ENCODE assay signal across 2 cellular contexts in the genomic region with DNA sequence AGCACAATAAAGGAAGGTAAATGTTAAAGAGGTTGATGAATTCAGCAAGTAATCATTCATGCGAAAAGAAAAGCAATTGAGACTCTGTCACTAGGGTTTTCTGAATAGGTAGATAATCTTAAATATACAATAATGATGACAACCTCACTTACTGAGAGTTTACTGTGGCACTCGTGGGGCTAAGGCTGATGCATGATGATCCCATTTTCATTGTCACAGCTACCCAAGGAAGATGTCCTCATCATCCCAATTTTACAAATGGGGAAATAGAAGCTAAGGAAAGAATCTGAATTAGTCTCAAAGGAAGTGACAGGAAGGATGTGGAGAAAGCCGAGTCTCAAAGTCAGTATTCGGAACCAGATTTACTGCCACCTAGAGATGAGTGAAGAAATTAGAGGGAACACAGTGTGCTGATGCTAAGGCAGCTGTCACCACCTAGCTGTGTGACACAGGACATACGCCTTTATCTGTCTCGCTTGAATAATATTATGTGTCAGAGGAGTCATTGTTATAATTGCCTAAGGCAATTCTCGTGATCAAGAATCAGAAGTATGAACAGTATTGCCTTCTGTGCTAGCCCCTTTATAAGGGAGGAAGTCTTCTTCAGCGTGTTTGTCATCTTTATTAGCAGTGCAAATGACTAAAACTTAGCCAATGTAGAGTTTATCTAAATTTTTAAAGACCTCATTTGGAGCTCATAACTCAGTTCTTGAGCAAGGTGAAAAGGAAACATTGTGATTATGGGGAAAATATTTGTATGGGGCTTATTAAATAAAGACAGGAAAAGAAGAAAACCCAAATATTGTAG.
TF ChIP-seq lines count a peak whose summit lies in the region.

No MANE protein-coding gene starts in this region.

TF ChIP-seq in SK-N-SH, 30 proteins besides CTCF, POLR2A, EP300 and RAD21 (continued from another document):
- TF ChIP-seq SIN3A (IDR thresholded peaks at IDR 0.05; ENCODE audit: borderline replicate concordance, low read depth, low read length) (no peak), GATA2 (CRISPR knock-in tag; IDR thresholded peaks at IDR 0.05) (0 out of 2 replicates have a peak, but pooled peaks have one; percentile 20), NRF1 (IDR thresholded peaks at IDR 0.05; ENCODE audit: low read depth, low read length) (no peak), RFX5 (IDR thresholded peaks at IDR 0.05; ENCODE audit: low read length) (0 out of 2 replicates have a peak, but pooled peaks have one; percentile 9), MXI1 (IDR thresholded peaks at IDR 0.05; ENCODE audit: low read depth, low read length) (no peak), TAF1 (IDR thresholded peaks at IDR 0.05; ENCODE audit: borderline replicate concordance, low read depth, low read length) (no peak), RCOR1 (IDR thresholded peaks at IDR 0.05; ENCODE audit: low read length) (no peak), TCF12 (IDR thresholded peaks at IDR 0.05) (peak; percentile 54; the same call in 1 of the 2 replicates)

TF ChIP-seq in K562, 482 proteins besides CTCF, POLR2A, EP300 and RAD21 (continued from another document and continues in another):
- TF ChIP-seq, protein P1, sequence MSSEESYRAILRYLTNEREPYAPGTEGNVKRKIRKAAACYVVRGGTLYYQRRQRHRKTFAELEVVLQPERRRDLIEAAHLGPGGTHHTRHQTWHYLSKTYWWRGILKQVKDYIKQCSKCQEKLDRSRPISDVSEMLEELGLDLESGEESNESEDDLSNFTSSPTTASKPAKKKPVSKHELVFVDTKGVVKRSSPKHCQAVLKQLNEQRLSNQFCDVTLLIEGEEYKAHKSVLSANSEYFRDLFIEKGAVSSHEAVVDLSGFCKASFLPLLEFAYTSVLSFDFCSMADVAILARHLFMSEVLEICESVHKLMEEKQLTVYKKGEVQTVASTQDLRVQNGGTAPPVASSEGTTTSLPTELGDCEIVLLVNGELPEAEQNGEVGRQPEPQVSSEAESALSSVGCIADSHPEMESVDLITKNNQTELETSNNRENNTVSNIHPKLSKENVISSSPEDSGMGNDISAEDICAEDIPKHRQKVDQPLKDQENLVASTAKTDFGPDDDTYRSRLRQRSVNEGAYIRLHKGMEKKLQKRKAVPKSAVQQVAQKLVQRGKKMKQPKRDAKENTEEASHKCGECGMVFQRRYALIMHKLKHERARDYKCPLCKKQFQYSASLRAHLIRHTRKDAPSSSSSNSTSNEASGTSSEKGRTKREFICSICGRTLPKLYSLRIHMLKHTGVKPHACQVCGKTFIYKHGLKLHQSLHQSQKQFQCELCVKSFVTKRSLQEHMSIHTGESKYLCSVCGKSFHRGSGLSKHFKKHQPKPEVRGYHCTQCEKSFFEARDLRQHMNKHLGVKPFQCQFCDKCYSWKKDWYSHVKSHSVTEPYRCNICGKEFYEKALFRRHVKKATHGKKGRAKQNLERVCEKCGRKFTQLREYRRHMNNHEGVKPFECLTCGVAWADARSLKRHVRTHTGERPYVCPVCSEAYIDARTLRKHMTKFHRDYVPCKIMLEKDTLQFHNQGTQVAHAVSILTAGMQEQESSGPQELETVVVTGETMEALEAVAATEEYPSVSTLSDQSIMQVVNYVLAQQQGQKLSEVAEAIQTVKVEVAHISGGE (CRISPR knock-in tag; IDR thresholded peaks at IDR 0.05), result no peak
- TF ChIP-seq TAF1 (IDR thresholded peaks at IDR 0.05; ENCODE audit: control insufficient read depth, extremely low read depth, insufficient read depth, low read length, severe bottlenecking), result no peak
- no peak for TF ChIP-seq FOXP1 (CRISPR knock-in tag; IDR thresholded peaks at IDR 0.05)
- TF ChIP-seq, protein P2, sequence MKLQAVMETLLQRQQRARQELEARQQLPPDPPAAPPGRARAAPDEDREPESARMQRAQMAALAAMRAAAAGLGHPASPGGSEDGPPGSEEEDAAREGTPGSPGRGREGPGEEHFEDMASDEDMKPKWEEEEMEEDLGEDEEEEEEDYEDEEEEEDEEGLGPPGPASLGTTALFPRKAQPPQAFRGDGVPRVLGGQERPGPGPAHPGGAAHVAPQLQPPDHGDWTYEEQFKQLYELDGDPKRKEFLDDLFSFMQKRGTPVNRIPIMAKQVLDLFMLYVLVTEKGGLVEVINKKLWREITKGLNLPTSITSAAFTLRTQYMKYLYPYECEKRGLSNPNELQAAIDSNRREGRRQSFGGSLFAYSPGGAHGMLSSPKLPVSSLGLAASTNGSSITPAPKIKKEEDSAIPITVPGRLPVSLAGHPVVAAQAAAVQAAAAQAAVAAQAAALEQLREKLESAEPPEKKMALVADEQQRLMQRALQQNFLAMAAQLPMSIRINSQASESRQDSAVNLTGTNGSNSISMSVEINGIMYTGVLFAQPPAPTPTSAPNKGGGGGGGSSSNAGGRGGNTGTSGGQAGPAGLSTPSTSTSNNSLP (IDR thresholded peaks at IDR 0.05; ENCODE audit: borderline replicate concordance, low read depth, low read length), result 0 out of 2 replicates have a peak, but pooled peaks have one; percentile 42
- peak; percentile 22; the same call in 1 of the 2 replicates for TF ChIP-seq KLF16 (IDR thresholded peaks at IDR 0.05)
- TF ChIP-seq TBL1XR1 (IDR thresholded peaks at IDR 0.05; ENCODE audit: low read length in 2 of 2), result no peak
- no peak for TF ChIP-seq TAF15 (IDR thresholded peaks at IDR 0.05; ENCODE audit: low read depth, low read length)
- TF ChIP-seq, protein P3, sequence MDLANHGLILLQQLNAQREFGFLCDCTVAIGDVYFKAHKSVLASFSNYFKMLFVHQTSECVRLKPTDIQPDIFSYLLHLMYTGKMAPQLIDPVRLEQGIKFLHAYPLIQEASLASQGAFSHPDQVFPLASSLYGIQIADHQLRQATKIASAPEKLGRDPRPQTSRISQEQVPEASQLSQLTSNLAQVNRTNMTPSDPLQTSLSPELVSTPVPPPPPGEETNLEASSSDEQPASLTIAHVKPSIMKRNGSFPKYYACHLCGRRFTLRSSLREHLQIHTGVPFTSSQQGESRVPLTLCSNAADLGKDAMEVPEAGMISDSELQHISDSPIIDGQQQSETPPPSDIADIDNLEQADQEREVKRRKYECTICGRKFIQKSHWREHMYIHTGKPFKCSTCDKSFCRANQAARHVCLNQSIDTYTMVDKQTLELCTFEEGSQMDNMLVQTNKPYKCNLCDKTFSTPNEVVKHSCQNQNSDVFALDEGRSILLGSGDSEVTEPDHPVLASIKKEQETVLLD (IDR thresholded peaks at IDR 0.05), result no peak
- peak; percentile 68; the same call in 1 of the 2 replicates for TF ChIP-seq SMC3 (conservative IDR thresholded peaks at IDR 0.05; ENCODE audit: insufficient read depth, low read depth, low read length)
- TF ChIP-seq, protein P4, sequence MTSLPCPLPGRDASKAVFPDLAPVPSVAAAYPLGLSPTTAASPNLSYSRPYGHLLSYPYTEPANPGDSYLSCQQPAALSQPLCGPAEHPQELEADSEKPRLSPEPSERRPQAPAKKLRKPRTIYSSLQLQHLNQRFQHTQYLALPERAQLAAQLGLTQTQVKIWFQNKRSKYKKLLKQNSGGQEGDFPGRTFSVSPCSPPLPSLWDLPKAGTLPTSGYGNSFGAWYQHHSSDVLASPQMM (CRISPR knock-in tag; IDR thresholded peaks at IDR 0.05), result no peak
- TF ChIP-seq JUND (IDR thresholded peaks at IDR 0.05; ENCODE audit: borderline replicate concordance, low read depth, low read length), result peak; percentile 40; the same call in 1 of the 2 replicates
- TF ChIP-seq JUND (tag; IDR thresholded peaks at IDR 0.05; ENCODE audit: borderline replicate concordance, low read depth, low read length), result no peak; the same call in 2 of the 3 replicates
- TF ChIP-seq SUPT5H (IDR thresholded peaks at IDR 0.05), result no peak
- TF ChIP-seq, protein P5, sequence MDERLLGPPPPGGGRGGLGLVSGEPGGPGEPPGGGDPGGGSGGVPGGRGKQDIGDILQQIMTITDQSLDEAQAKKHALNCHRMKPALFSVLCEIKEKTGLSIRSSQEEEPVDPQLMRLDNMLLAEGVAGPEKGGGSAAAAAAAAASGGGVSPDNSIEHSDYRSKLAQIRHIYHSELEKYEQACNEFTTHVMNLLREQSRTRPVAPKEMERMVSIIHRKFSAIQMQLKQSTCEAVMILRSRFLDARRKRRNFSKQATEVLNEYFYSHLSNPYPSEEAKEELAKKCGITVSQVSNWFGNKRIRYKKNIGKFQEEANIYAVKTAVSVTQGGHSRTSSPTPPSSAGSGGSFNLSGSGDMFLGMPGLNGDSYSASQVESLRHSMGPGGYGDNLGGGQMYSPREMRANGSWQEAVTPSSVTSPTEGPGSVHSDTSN (CRISPR knock-in tag; IDR thresholded peaks at IDR 0.05; ENCODE audit: low read depth), result no peak
- TF ChIP-seq, protein P5 (tag; conservative IDR thresholded peaks at IDR 0.05; ENCODE audit: low read depth), result peak; percentile 65
- no peak for TF ChIP-seq GATAD2A (IDR thresholded peaks at IDR 0.05)
- peak in 1 of 2 experiments; percentile 32; a peak in 1 of 4 replicates for TF ChIP-seq RCOR1 (IDR thresholded peaks at IDR 0.05; ENCODE audit: borderline replicate concordance in 1 of 2, low read depth in 2 of 2, low read length in 2 of 2)
- TF ChIP-seq, protein P6, sequence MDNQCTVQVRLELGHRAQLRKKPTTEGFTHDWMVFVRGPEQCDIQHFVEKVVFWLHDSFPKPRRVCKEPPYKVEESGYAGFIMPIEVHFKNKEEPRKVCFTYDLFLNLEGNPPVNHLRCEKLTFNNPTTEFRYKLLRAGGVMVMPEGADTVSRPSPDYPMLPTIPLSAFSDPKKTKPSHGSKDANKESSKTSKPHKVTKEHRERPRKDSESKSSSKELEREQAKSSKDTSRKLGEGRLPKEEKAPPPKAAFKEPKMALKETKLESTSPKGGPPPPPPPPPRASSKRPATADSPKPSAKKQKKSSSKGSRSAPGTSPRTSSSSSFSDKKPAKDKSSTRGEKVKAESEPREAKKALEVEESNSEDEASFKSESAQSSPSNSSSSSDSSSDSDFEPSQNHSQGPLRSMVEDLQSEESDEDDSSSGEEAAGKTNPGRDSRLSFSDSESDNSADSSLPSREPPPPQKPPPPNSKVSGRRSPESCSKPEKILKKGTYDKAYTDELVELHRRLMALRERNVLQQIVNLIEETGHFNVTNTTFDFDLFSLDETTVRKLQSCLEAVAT (IDR thresholded peaks at IDR 0.05), result peak in 1 of 2 experiments; percentile 33; a peak in 1 of 4 replicates
- no peak for TF ChIP-seq IRF2 (CRISPR knock-in tag; IDR thresholded peaks at IDR 0.05)
- 0 out of 2 replicates have a peak, but pooled peaks have one; percentile 33 for TF ChIP-seq CREM (IDR thresholded peaks at IDR 0.05; ENCODE audit: low read depth)
- TF ChIP-seq PRMT5 (CRISPR knock-in tag; IDR thresholded peaks at IDR 0.05), result no peak
- TF ChIP-seq ETV1 (tag; conservative IDR thresholded peaks at IDR 0.05; ENCODE audit: low read depth), result peak; percentile 50
- no peak for TF ChIP-seq SMARCA5 (IDR thresholded peaks at IDR 0.05)
- TF ChIP-seq, protein P7, sequence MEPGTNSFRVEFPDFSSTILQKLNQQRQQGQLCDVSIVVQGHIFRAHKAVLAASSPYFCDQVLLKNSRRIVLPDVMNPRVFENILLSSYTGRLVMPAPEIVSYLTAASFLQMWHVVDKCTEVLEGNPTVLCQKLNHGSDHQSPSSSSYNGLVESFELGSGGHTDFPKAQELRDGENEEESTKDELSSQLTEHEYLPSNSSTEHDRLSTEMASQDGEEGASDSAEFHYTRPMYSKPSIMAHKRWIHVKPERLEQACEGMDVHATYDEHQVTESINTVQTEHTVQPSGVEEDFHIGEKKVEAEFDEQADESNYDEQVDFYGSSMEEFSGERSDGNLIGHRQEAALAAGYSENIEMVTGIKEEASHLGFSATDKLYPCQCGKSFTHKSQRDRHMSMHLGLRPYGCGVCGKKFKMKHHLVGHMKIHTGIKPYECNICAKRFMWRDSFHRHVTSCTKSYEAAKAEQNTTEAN (CRISPR knock-in tag; IDR thresholded peaks at IDR 0.05), result no peak
- peak; percentile 25; the same call in 1 of the 2 replicates for TF ChIP-seq CTBP1 (IDR thresholded peaks at IDR 0.05; ENCODE audit: borderline replicate concordance)
- TF ChIP-seq HDAC8 (tag; IDR thresholded peaks at IDR 0.05), result no peak
- TF ChIP-seq, protein P8, sequence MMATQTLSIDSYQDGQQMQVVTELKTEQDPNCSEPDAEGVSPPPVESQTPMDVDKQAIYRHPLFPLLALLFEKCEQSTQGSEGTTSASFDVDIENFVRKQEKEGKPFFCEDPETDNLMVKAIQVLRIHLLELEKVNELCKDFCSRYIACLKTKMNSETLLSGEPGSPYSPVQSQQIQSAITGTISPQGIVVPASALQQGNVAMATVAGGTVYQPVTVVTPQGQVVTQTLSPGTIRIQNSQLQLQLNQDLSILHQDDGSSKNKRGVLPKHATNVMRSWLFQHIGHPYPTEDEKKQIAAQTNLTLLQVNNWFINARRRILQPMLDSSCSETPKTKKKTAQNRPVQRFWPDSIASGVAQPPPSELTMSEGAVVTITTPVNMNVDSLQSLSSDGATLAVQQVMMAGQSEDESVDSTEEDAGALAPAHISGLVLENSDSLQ (IDR thresholded peaks at IDR 0.05), result peak; percentile 16; the same call in 1 of the 2 replicates
- TF ChIP-seq ZNF232 (CRISPR knock-in tag; IDR thresholded peaks at IDR 0.05), result no peak
- TF ChIP-seq, protein P9, sequence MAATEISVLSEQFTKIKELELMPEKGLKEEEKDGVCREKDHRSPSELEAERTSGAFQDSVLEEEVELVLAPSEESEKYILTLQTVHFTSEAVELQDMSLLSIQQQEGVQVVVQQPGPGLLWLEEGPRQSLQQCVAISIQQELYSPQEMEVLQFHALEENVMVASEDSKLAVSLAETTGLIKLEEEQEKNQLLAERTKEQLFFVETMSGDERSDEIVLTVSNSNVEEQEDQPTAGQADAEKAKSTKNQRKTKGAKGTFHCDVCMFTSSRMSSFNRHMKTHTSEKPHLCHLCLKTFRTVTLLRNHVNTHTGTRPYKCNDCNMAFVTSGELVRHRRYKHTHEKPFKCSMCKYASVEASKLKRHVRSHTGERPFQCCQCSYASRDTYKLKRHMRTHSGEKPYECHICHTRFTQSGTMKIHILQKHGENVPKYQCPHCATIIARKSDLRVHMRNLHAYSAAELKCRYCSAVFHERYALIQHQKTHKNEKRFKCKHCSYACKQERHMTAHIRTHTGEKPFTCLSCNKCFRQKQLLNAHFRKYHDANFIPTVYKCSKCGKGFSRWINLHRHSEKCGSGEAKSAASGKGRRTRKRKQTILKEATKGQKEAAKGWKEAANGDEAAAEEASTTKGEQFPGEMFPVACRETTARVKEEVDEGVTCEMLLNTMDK (IDR thresholded peaks at IDR 0.05; ENCODE audit: borderline replicate concordance, insufficient read depth, low read depth, low read length, poor library complexity, severe bottlenecking), result peak; percentile 23
- TF ChIP-seq RB1 (IDR thresholded peaks at IDR 0.05; ENCODE audit: low read depth), result peak; percentile 24; the same call in 1 of the 2 replicates
- TF ChIP-seq MEIS2 (IDR thresholded peaks at IDR 0.05; ENCODE audit: partially characterized antibody), result peak; percentile 68
- TF ChIP-seq, protein P10, sequence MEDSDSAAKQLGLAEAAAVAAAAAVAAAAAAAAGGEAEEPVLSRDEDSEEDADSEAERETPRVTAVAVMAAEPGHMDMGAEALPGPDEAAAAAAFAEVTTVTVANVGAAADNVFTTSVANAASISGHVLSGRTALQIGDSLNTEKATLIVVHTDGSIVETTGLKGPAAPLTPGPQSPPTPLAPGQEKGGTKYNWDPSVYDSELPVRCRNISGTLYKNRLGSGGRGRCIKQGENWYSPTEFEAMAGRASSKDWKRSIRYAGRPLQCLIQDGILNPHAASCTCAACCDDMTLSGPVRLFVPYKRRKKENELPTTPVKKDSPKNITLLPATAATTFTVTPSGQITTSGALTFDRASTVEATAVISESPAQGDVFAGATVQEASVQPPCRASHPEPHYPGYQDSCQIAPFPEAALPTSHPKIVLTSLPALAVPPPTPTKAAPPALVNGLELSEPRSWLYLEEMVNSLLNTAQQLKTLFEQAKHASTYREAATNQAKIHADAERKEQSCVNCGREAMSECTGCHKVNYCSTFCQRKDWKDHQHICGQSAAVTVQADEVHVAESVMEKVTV (CRISPR knock-in tag; IDR thresholded peaks at IDR 0.05), result peak; percentile 74
